ENCODE assay signal across 18 cellular contexts in genomic region chr1:53324321-53324720, GRCh38. TPM values are rescaled to one million over a fixed set of nuclear protein-coding genes. Genes with fewer than 3 reads are reported as not detected.
A peak's percentile ranks its signal among the peaks of the same experiment; 100 is the strongest.
DNase-seq lines count a peak whose midpoint lies in the region; ATAC-seq, FAIRE-seq and TF ChIP-seq lines count a peak whose summit lies in the region.
"Had no signal": no experiment of that assay in that cellular context is flagged by ENCODE, and none has a peak within 500 bp of the region (broad histone marks: within the 10 kb centered on the region; RNA-seq: fewer than 3 reads in every experiment).

No MANE protein-coding gene starts in this region.

- no peak overlapping the region for H3K4me2 ChIP-seq in mammary epithelial cell (ENCODE audit: insufficient read depth, low read depth, low read length)

- in situ Hi-C loops in mammary epithelial cell (cut with MboI; ENCODE audit: low sequenced_read_pairs in 2 of 2), result no loop called here

- H3K27me3 Mint-ChIP-seq in stimulated activated naive CD8-positive, alpha-beta T cell treated with anti-CD3 and anti-CD28 coated beads, Interleukin-15, Interleukin-2, amounts not matched to agents 100 ng/mL and 50 ng/mL, for 24 hours, result no peaks in the 10 kb centered on the region
- no peaks in the 10 kb centered on the region for H3K27me3 Mint-ChIP-seq in stimulated activated naive CD8-positive, alpha-beta T cell treated with anti-CD3 and anti-CD28 coated beads, Interleukin-15, amount 100 ng/mL, for 72 hours
- H3K27me3 Mint-ChIP-seq in activated CD4-positive, alpha-beta memory T cell treated with anti-CD3 and anti-CD28 coated beads, Interleukin-2, amount 10 ng/mL, durations not matched to agents 7 days and 5 days, result no peaks in the 10 kb centered on the region
- H3K27me3 Mint-ChIP-seq: naive thymus-derived CD8-positive, alpha-beta T cell had no signal

- TF ChIP-seq CTCF in kidney (IDR thresholded peaks at IDR 0.05; ENCODE audit: borderline replicate concordance, extremely low read depth, insufficient read depth), result no peak
- no peak for TF ChIP-seq CTCF in mammary epithelial cell (conservative IDR thresholded peaks at IDR 0.05 in 1 of 2, IDR thresholded peaks at IDR 0.05 in 1 of 2; ENCODE audit: extremely low read depth in 1 of 2, insufficient read depth in 1 of 2, low read depth in 1 of 2, low read length in 2 of 2)

- peaks cover 77% of the 10 kb centered on the region for H3K79me2 ChIP-seq in mammary epithelial cell (ENCODE audit: insufficient read depth, low read length)

- no peak for FAIRE-seq in kidney (lab: Jason Lieb, UNC)

- H3K9me3 ChIP-seq in kidney (ENCODE audit: control insufficient read depth in 1 of 2, low read length in 2 of 2), result no peaks in the 10 kb centered on the region
- no peaks in the 10 kb centered on the region for H3K9me3 ChIP-seq in mammary epithelial cell (replicated peaks; ENCODE audit: insufficient read depth, low read length)
- H3K9me3 ChIP-seq: tibial artery had no signal

- 48% methylated on average over 10 of the region's 10 CpGs for WGBS in mammary epithelial cell (ENCODE audit: low coverage, missing lambda C conversion rate)

- ATAC-seq in stimulated activated naive CD8-positive, alpha-beta T cell treated with anti-CD3 and anti-CD28 coated beads, Interleukin-15, amount 100 ng/mL, for 72 hours, result no peak
- ATAC-seq in GM18909 (IDR thresholded peaks at IDR 0.05; ENCODE audit: poor library complexity, unreplicated experiment) (no peak), GM19397 (IDR thresholded peaks at IDR 0.05; ENCODE audit: unreplicated experiment) (no peak)
- ATAC-seq: activated CD4-positive, CD25-positive, alpha-beta regulatory T cell treated with anti-CD3 and anti-CD28 coated beads, Interleukin-2, amount 50 U/mL, for 24 hours; left ventricle myocardium superior; naive thymus-derived CD8-positive, alpha-beta T cell; Panc1; right cardiac atrium had no signal

- dilution Hi-C loops in mammary epithelial cell (cut with HindIII; ENCODE audit: low sequenced_read_pairs), result no loop called here

- peaks cover 30% of the 10 kb centered on the region for H3K4me1 Mint-ChIP-seq in stimulated activated naive CD8-positive, alpha-beta T cell treated with anti-CD3 and anti-CD28 coated beads, Interleukin-15, Interleukin-2, amounts not matched to agents 100 ng/mL and 50 ng/mL, for 24 hours (ENCODE audit: low read depth)
- peaks cover 64% of the 10 kb centered on the region for H3K4me1 Mint-ChIP-seq in stimulated activated naive CD8-positive, alpha-beta T cell treated with anti-CD3 and anti-CD28 coated beads, Interleukin-15, amount 100 ng/mL, for 72 hours
- H3K4me1 Mint-ChIP-seq in activated CD4-positive, alpha-beta memory T cell treated with anti-CD3 and anti-CD28 coated beads, Interleukin-2, amount 10 ng/mL, durations not matched to agents 7 days and 5 days, result peaks cover 45% of the 10 kb centered on the region

- no peaks in the 10 kb centered on the region for H3K27me3 ChIP-seq in mammary epithelial cell (ENCODE audit: insufficient read depth, low read length)
- H3K27me3 ChIP-seq: brain microvascular endothelial cell, tibial artery had no signal

- POLR2A ChIA-PET in activated CD4-positive, alpha-beta memory T cell treated with anti-CD3 and anti-CD28 coated beads, Interleukin-2, amount 10 ng/mL, durations not matched to agents 7 days and 5 days (lab: Charles Lee), result interaction anchor here (1.4 to 4.2 kb wide), 5 partner anchors 12 to 89 kb away, joined by 3 to 42 read pairs (median 5); no protein-coding TSS in a partner anchor

- H3K4me3 ChIP-seq in kidney (ENCODE audit: low read length in 2 of 2), result no peak overlapping the region
- H3K4me3 ChIP-seq in mammary epithelial cell (replicated peaks in 1 of 3; ENCODE audit: insufficient read depth in 1 of 3, low read depth in 2 of 3, low read length in 3 of 3), result no peak overlapping the region
- H3K4me3 ChIP-seq: tibial artery had no signal

- H3K4me1 ChIP-seq in kidney (ENCODE audit: control insufficient read depth in 1 of 2, insufficient read depth in 1 of 2, low read depth in 1 of 2, low read length in 2 of 2) (peaks cover 0 to 9% of the 10 kb centered on the region in 2 donors), mammary epithelial cell (ENCODE audit: insufficient read depth, low read length) (peaks cover 20% of the 10 kb centered on the region)

- no peaks in the 10 kb centered on the region for H3K36me3 ChIP-seq in kidney (ENCODE audit: control insufficient read depth in 1 of 2, insufficient read depth in 2 of 2, low read length in 2 of 2)
- peaks cover 26% of the 10 kb centered on the region for H3K36me3 ChIP-seq in mammary epithelial cell (ENCODE audit: insufficient read depth, low read length)
- H3K36me3 ChIP-seq: brain microvascular endothelial cell, tibial artery had no signal

- H3K4me3 Mint-ChIP-seq in stimulated activated naive CD8-positive, alpha-beta T cell treated with anti-CD3 and anti-CD28 coated beads, Interleukin-15, Interleukin-2, amounts not matched to agents 100 ng/mL and 50 ng/mL, for 24 hours, result peak overlapping the region; percentile 96
- H3K4me3 Mint-ChIP-seq in stimulated activated naive CD8-positive, alpha-beta T cell treated with anti-CD3 and anti-CD28 coated beads, Interleukin-15, amount 100 ng/mL, for 72 hours, result peak overlapping the region in 1 of 2 donors; percentile 1
- H3K4me3 Mint-ChIP-seq in activated CD4-positive, alpha-beta memory T cell treated with anti-CD3 and anti-CD28 coated beads, Interleukin-2, amount 10 ng/mL, durations not matched to agents 7 days and 5 days, result peak overlapping the region; percentile 98

- no peaks in the 10 kb centered on the region for H3K9me3 Mint-ChIP-seq in stimulated activated naive CD8-positive, alpha-beta T cell treated with anti-CD3 and anti-CD28 coated beads, Interleukin-15, Interleukin-2, amounts not matched to agents 100 ng/mL and 50 ng/mL, for 24 hours
- no peaks in the 10 kb centered on the region for H3K9me3 Mint-ChIP-seq in stimulated activated naive CD8-positive, alpha-beta T cell treated with anti-CD3 and anti-CD28 coated beads, Interleukin-15, amount 100 ng/mL, for 72 hours
- H3K9me3 Mint-ChIP-seq in activated CD4-positive, alpha-beta memory T cell treated with anti-CD3 and anti-CD28 coated beads, Interleukin-2, amount 10 ng/mL, durations not matched to agents 7 days and 5 days, result no peaks in the 10 kb centered on the region
- H3K9me3 Mint-ChIP-seq: naive thymus-derived CD8-positive, alpha-beta T cell had no signal

- H3K9ac ChIP-seq in kidney (ENCODE audit: low read length in 2 of 2), result no peak overlapping the region
- no peak overlapping the region for H3K9ac ChIP-seq in mammary epithelial cell (ENCODE audit: insufficient read depth, low read length)

- CTCF ChIA-PET in activated CD4-positive, alpha-beta memory T cell treated with anti-CD3 and anti-CD28 coated beads, Interleukin-2, amount 10 ng/mL, durations not matched to agents 7 days and 5 days (lab: Charles Lee), result interaction anchor here (0.8 to 2.8 kb wide), 4 partner anchors 29 to 89 kb away, joined by 4 to 11 read pairs (median 4); no protein-coding TSS in a partner anchor
- CTCF ChIA-PET in mammary epithelial cell (lab: Charles Lee; ENCODE audit: low non-redundant PET), result no interaction called here

- H2AFZ ChIP-seq in mammary epithelial cell (ENCODE audit: low read depth, low read length), result no peak overlapping the region

- intact Hi-C loops in kidney (cut with DNase I) (no loop called here), mammary epithelial cell (cut with micrococcal nuclease) (no loop called here)

- no peaks in the 10 kb centered on the region for H4K20me1 ChIP-seq in mammary epithelial cell (ENCODE audit: insufficient read depth, low read length)

- H3K27ac ChIP-seq in kidney (ENCODE audit: low read depth in 2 of 2, low read length in 2 of 2) (no peak overlapping the region), mammary epithelial cell (ENCODE audit: insufficient read depth, low read depth, low read length) (no peak overlapping the region)
- H3K27ac ChIP-seq: brain microvascular endothelial cell, tibial artery had no signal

- H3K27ac Mint-ChIP-seq in stimulated activated naive CD8-positive, alpha-beta T cell treated with anti-CD3 and anti-CD28 coated beads, Interleukin-15, Interleukin-2, amounts not matched to agents 100 ng/mL and 50 ng/mL, for 24 hours, result peak overlapping the region; percentile 58
- peak overlapping the region in 1 of 2 donors; percentile 54 for H3K27ac Mint-ChIP-seq in stimulated activated naive CD8-positive, alpha-beta T cell treated with anti-CD3 and anti-CD28 coated beads, Interleukin-15, amount 100 ng/mL, for 72 hours
- peak overlapping the region; percentile 88 for H3K27ac Mint-ChIP-seq in activated CD4-positive, alpha-beta memory T cell treated with anti-CD3 and anti-CD28 coated beads, Interleukin-2, amount 10 ng/mL, durations not matched to agents 7 days and 5 days

- H3K36me3 Mint-ChIP-seq in stimulated activated naive CD8-positive, alpha-beta T cell treated with anti-CD3 and anti-CD28 coated beads, Interleukin-15, Interleukin-2, amounts not matched to agents 100 ng/mL and 50 ng/mL, for 24 hours (ENCODE audit: low read depth), result peaks cover 52% of the 10 kb centered on the region
- peaks cover 51% of the 10 kb centered on the region for H3K36me3 Mint-ChIP-seq in activated CD4-positive, alpha-beta memory T cell treated with anti-CD3 and anti-CD28 coated beads, Interleukin-2, amount 10 ng/mL, durations not matched to agents 7 days and 5 days (ENCODE audit: low read depth)

- no TSS peak for BruUV-seq in mammary epithelial cell (replicated peaks; lab: Mats Ljungman, UMichigan)

- no peak for DNase-seq in stimulated activated naive CD8-positive, alpha-beta T cell treated with anti-CD3 and anti-CD28 coated beads, Interleukin-15, amount 100 ng/mL, for 72 hours
- no peak for DNase-seq in activated CD4-positive, alpha-beta memory T cell treated with anti-CD3 and anti-CD28 coated beads, Interleukin-2, amount 10 ng/mL, durations not matched to agents 7 days and 5 days
- DNase-seq in kidney (peak; percentile 35), mammary epithelial cell (no peak), occipital lobe (lab: John Stamatoyannopoulos, UW) (no peak)
- DNase-seq: brain microvascular endothelial cell; DMS153; left ventricle myocardium superior; NCI-H2081 treated with DMSO at 0.1 percent for 48 hours; stimulated activated CD4-positive, alpha-beta T cell treated with anti-CD3 and anti-CD28 coated beads, Interleukin-1b, Interleukin-23, amount 100 ng/mL, for 48 hours; tibial artery had no signal

RNA-seq across cellular contexts. Expression of gene LRP8, which starts 3.5 kb away (rescaled TPM):
- 10 to 100 TPM; 51.5 to 52.7 TPM for total RNA-seq in activated CD4-positive, alpha-beta memory T cell treated with anti-CD3 and anti-CD28 coated beads, Interleukin-2, amount 10 ng/mL, durations not matched to agents 7 days and 5 days
- total RNA-seq in kidney (6.9 TPM), mammary epithelial cell (10 to 100 TPM; 18.5 to 50.1 TPM), occipital lobe (86.6 TPM)
- polyA plus RNA-seq in kidney (ENCODE audit: insufficient read depth, low read depth, low replicate concordance) (1.4 TPM), mammary epithelial cell (68.6 TPM)
- 212 TPM for polyA minus RNA-seq in mammary epithelial cell
